Comparison of ENCODE assay signal across 13 cellular contexts in genomic region chr22:28139993-28140392, GRCh38.
DNase-seq lines count a peak whose midpoint lies in the region; ATAC-seq and TF ChIP-seq lines count a peak whose summit lies in the region.
"Had no signal": no experiment of that assay in that cellular context is flagged by ENCODE, and none has a peak within 500 bp of the region (broad histone marks: within the 10 kb centered on the region; RNA-seq: fewer than 3 reads in every experiment).

No MANE protein-coding gene starts in this region.

- H2BK5ac ChIP-seq in mesenchymal stem cell (ENCODE audit: low read depth, low read length, poor library complexity, severe bottlenecking): no peak overlapping the region

- H3K9me3 Mint-ChIP-seq in chondrocyte (ENCODE audit: low read depth): no peaks in the 10 kb centered on the region

- peak overlapping the region; percentile 91 for H3K27ac Mint-ChIP-seq in chondrocyte (ENCODE audit: unreplicated experiment)

- peak overlapping the region; percentile 70 to 77 for H2BK12ac ChIP-seq in mesenchymal stem cell (ENCODE audit: low read length in 2 of 2)

- peaks cover 7% of the 10 kb centered on the region for H3K4me1 ChIP-seq in mesenchymal stem cell (ENCODE audit: control insufficient read depth, insufficient read depth, low read depth, low read length)
- no peaks in the 10 kb centered on the region for H3K4me1 ChIP-seq in MM.1S (ENCODE audit: low read length)

- no peak overlapping the region for H3K23ac ChIP-seq in mesenchymal stem cell (ENCODE audit: low read length in 2 of 2)

- H3K27me3 ChIP-seq in mesenchymal stem cell (ENCODE audit: control insufficient read depth in 1 of 2, insufficient read depth in 1 of 2, low read length in 2 of 2): no peaks in the 10 kb centered on the region
- no peaks in the 10 kb centered on the region for H3K27me3 ChIP-seq in MM.1S (replicated peaks; ENCODE audit: insufficient read depth, low read length)
- H3K27me3 ChIP-seq: suprapubic skin had no signal

- peak overlapping the region; percentile 80 for H4K91ac ChIP-seq in mesenchymal stem cell (ENCODE audit: low read length)

- H3K4me3 Mint-ChIP-seq in chondrocyte (ENCODE audit: unreplicated experiment): no peak overlapping the region

- H3K18ac ChIP-seq in mesenchymal stem cell (ENCODE audit: low read depth in 1 of 2, low read length in 2 of 2): peak overlapping the region; percentile 34 to 79

- H3K4ac ChIP-seq in mesenchymal stem cell (ENCODE audit: low read depth in 1 of 2, low read length in 2 of 2): peak overlapping the region in 1 of 2 experiments; percentile 51

- H3K4me1 Mint-ChIP-seq in chondrocyte (ENCODE audit: low read depth): peaks cover 63% of the 10 kb centered on the region

- no peaks in the 10 kb centered on the region for H3K79me2 ChIP-seq in MM.1S (ENCODE audit: low read length)

- peaks cover 13% of the 10 kb centered on the region for H3K9me3 ChIP-seq in mesenchymal stem cell (ENCODE audit: control insufficient read depth, low read length)
- no peaks in the 10 kb centered on the region for H3K9me3 ChIP-seq in MM.1S (replicated peaks; ENCODE audit: insufficient read depth, low read length)

- WGBS in mesenchymal stem cell: 8% methylated on average over 2 of the region's 2 CpGs

- no peaks in the 10 kb centered on the region for H4K20me1 ChIP-seq in MM.1S (ENCODE audit: insufficient read depth, low read length)

- H4K8ac ChIP-seq in mesenchymal stem cell (ENCODE audit: low read length): peak overlapping the region; percentile 90

- peak overlapping the region; percentile 52 for H2BK15ac ChIP-seq in mesenchymal stem cell (ENCODE audit: low read depth, poor library complexity, severe bottlenecking)

- H3K79me1 ChIP-seq in mesenchymal stem cell (replicated peaks; ENCODE audit: low read length, poor library complexity, severe bottlenecking): peaks cover 6% of the 10 kb centered on the region

- H3K14ac ChIP-seq in mesenchymal stem cell (ENCODE audit: low read length in 2 of 2): no peak overlapping the region

- ATAC-seq in left lobe of liver: no peak

- H2BK120ac ChIP-seq in mesenchymal stem cell (ENCODE audit: low read depth, low read length): peak overlapping the region; percentile 49

- H3K9ac ChIP-seq in mesenchymal stem cell (ENCODE audit: low read length) (peak overlapping the region; percentile 53), MM.1S (ENCODE audit: low read length) (no peak overlapping the region)

- H2AK5ac ChIP-seq in mesenchymal stem cell (ENCODE audit: low read length, severe bottlenecking): peak overlapping the region; percentile 82

- no peak for TF ChIP-seq CTCF in chondrocyte (IDR thresholded peaks at IDR 0.05)
- no peak for TF ChIP-seq CTCF in MM.1S (IDR thresholded peaks at IDR 0.05; ENCODE audit: low read length)

- H3K4me2 ChIP-seq in mesenchymal stem cell (ENCODE audit: low read length, poor library complexity, severe bottlenecking) (no peak overlapping the region), MM.1S (ENCODE audit: low read depth, low read length) (no peak overlapping the region)

- H3K36me3 ChIP-seq in mesenchymal stem cell (ENCODE audit: control insufficient read depth in 1 of 2, insufficient read depth in 2 of 2, low read depth in 1 of 2, low read length in 2 of 2) (no peaks in the 10 kb centered on the region), MM.1S (replicated peaks; ENCODE audit: insufficient read depth, low read length) (no peaks in the 10 kb centered on the region)
- H3K36me3 ChIP-seq: suprapubic skin had no signal

- no peaks in the 10 kb centered on the region for H3K9me2 ChIP-seq in MM.1S (replicated peaks; ENCODE audit: insufficient read depth, low read length)

- DNase-seq in A172 (ENCODE audit: low spot score): peak; percentile 4
- peak; percentile 23 for DNase-seq in HT1080 (ENCODE audit: low read depth)
- DNase-seq in chondrocyte (ENCODE audit: low spot score): no peak
- DNase-seq in mesenchymal stem cell: peak; percentile 85
- no peak for DNase-seq in activated CD4-positive, alpha-beta T cell treated with anti-CD3 and anti-CD28 coated beads for 4 hours
- no peak for DNase-seq in MM.1S
- no peak for DNase-seq in OCI-M1 (lab: John Stamatoyannopoulos, UW)
- DNase-seq in left lobe of liver (ENCODE audit: low spot score): no peak
- DNase-seq: MV-4-11, NCI-H446, psoas muscle, SHP77 treated with DMSO at 0.1 percent for 48 hours had no signal

- H3F3A ChIP-seq in MM.1S (ENCODE audit: insufficient read depth, low read length): no peaks in the 10 kb centered on the region

- H3K4me3 ChIP-seq in mesenchymal stem cell (ENCODE audit: insufficient read depth in 1 of 2, low read depth in 1 of 2, low read length in 2 of 2) (peak overlapping the region in 1 of 2 experiments; percentile 8), MM.1S (ENCODE audit: low read length) (no peak overlapping the region)
- H3K4me3 ChIP-seq: psoas muscle, suprapubic skin had no signal

- H2AFZ ChIP-seq in mesenchymal stem cell (ENCODE audit: low read depth, low read length): no peak overlapping the region
- H2AFZ ChIP-seq in MM.1S (ENCODE audit: low read length): no peak overlapping the region

- H3K27ac ChIP-seq in mesenchymal stem cell (ENCODE audit: low read length, poor library complexity, severe bottlenecking) (peak overlapping the region; percentile 70), MM.1S (ENCODE audit: low read length) (no peak overlapping the region)
- H3K27ac ChIP-seq: psoas muscle, suprapubic skin had no signal

- H3K36me3 Mint-ChIP-seq in chondrocyte (ENCODE audit: low read depth): no peaks in the 10 kb centered on the region

- H3K27me3 Mint-ChIP-seq in chondrocyte (ENCODE audit: low read depth): no peaks in the 10 kb centered on the region

Comparison
In these comparisons a context has a peak if more than half of its experiments do, and no peak if none do; other contexts are left out.
1. DNase-seq: peak in A172 (single experiment), HT1080 (single experiment) and mesenchymal stem cell (single experiment); none in chondrocyte (single experiment), activated CD4-positive, alpha-beta T cell treated with anti-CD3 and anti-CD28 coated beads for 4 hours (0 of 2), MM.1S (single experiment), OCI-M1 (single experiment) and left lobe of liver (single experiment).